In genomic region chr9:37529111-37529510, GRCh38 we compare ENCODE assay signal across 9 cellular contexts. TPM values are rescaled to one million over a fixed set of nuclear protein-coding genes. Genes with fewer than 3 reads are reported as not detected.
DNase-seq lines count a peak whose midpoint lies in the region; ATAC-seq and TF ChIP-seq lines count a peak whose summit lies in the region.
"Had no signal": no experiment of that assay in that cellular context is flagged by ENCODE, and none has a peak within 500 bp of the region (broad histone marks: within the 10 kb centered on the region; RNA-seq: fewer than 3 reads in every experiment).

No MANE protein-coding gene starts in this region.

- TF ChIP-seq CTCF in coronary artery (IDR thresholded peaks at IDR 0.05) = no peak

- no peaks in the 10 kb centered on the region for H3K9me3 ChIP-seq in CD4-positive, alpha-beta memory T cell (ENCODE audit: control insufficient read depth in 1 of 2, low read length in 2 of 2)

- H3K27ac Mint-ChIP-seq in CD4-positive, alpha-beta memory T cell = peak overlapping the region; percentile 91 to 99 (median 99)

- peak overlapping the region; percentile 75 to 92 (median 84) for H3K4me3 Mint-ChIP-seq in CD4-positive, alpha-beta memory T cell

- H3K9me3 Mint-ChIP-seq in CD4-positive, alpha-beta memory T cell = no peaks in the 10 kb centered on the region

- peaks cover 31% of the 10 kb centered on the region for H3K4me1 ChIP-seq in CD4-positive, alpha-beta memory T cell (ENCODE audit: insufficient read depth, low read length)

- no peaks in the 10 kb centered on the region for H3K36me3 ChIP-seq in CD4-positive, alpha-beta memory T cell (ENCODE audit: insufficient read depth, low read length)

- peaks cover 13 to 16% of the 10 kb centered on the region in 2 donors for H3K36me3 Mint-ChIP-seq in CD4-positive, alpha-beta memory T cell

- intact Hi-C loops in CD4-positive, alpha-beta memory T cell (cut with micrococcal nuclease) = loop anchor here (1.0 to 5.0 kb wide), 3 partner anchors 42 to 64 kb away; partner anchors contain the start of genes POLR1E, TOMM5 and ZBTB5

- H3K27me3 ChIP-seq in CD4-positive, alpha-beta memory T cell (ENCODE audit: insufficient read depth, low read length) = no peaks in the 10 kb centered on the region

- H3K4me1 Mint-ChIP-seq in CD4-positive, alpha-beta memory T cell = peaks cover 15 to 36% (median 25%) of the 10 kb centered on the region in 4 donors

- peak overlapping the region; percentile 19 to 37 for H3K4me3 ChIP-seq in CD4-positive, alpha-beta memory T cell (ENCODE audit: low read length in 2 of 2)
- no peak overlapping the region for H3K4me3 ChIP-seq in coronary artery

- no peaks in the 10 kb centered on the region for H3K27me3 Mint-ChIP-seq in CD4-positive, alpha-beta memory T cell

- peak overlapping the region; percentile 70 for H3K27ac ChIP-seq in CD4-positive, alpha-beta memory T cell (ENCODE audit: low read depth, low read length)
- H3K27ac ChIP-seq in coronary artery = no peak overlapping the region

- POLR2A ChIA-PET in CD4-positive, alpha-beta memory T cell (lab: Charles Lee; ENCODE audit: partially characterized antibody) = interaction anchor here (0.6 to 2.1 kb wide), 4 partner anchors 9 to 64 kb away, joined by 4 to 15 read pairs (median 6); partner anchors contain the start of genes POLR1E, TOMM5 and ZBTB5

- CTCF ChIA-PET in CD4-positive, alpha-beta memory T cell (lab: Charles Lee; ENCODE audit: partially characterized antibody) = interaction anchor here (1.3 kb wide), 1 partner anchor 65 kb away, joined by 3 read pairs; no protein-coding TSS in a partner anchor

- DNase-seq in CD4-positive, alpha-beta memory T cell = peak; percentile 82 to 90 (median 87)
- DNase-seq in activated CD4-positive, alpha-beta T cell treated with anti-CD3 and anti-CD28 coated beads for 1 hour = peak; percentile 59
- DNase-seq in dermis blood vessel endothelial cell (peak; percentile 46), medulla oblongata (ENCODE audit: extremely low spot score) (no peak), coronary artery (ENCODE audit: low spot score) (no peak), hepatic stellate cell (ENCODE audit: low spot score) (no peak)
- peak; percentile 20 to 71 (median 54) for DNase-seq in stimulated activated CD4-positive, alpha-beta T cell treated with anti-CD3 and anti-CD28 coated beads, TNF-alpha, amount 100 ng/mL, for 4 hours (ENCODE audit: low read depth in 3 of 3)

- ATAC-seq in HG02798 (IDR thresholded peaks at IDR 0.05; ENCODE audit: poor library complexity, unreplicated experiment) = peak; percentile 69
- ATAC-seq: Panc1 had no signal

RNA-seq across cellular contexts. Expression of gene POLR1E, which starts 43.4 kb away (rescaled TPM):
- 10 to 100 TPM; 36.2 to 38.2 TPM for total RNA-seq in CD4-positive, alpha-beta memory T cell
- polyA plus RNA-seq in CD4-positive, alpha-beta memory T cell = 10 to 100 TPM; 12.2 to 22.8 TPM
- 11.9 and 16.4 TPM in 2 replicates for total RNA-seq in dermis blood vessel endothelial cell

RNA-seq across cellular contexts. Expression of gene FBXO10, which starts 47.1 kb away (rescaled TPM):
- 1 to 10 TPM; 5.5 to 6.1 TPM for total RNA-seq in CD4-positive, alpha-beta memory T cell
- polyA plus RNA-seq in CD4-positive, alpha-beta memory T cell = 1 to 10 TPM; 3.2 to 4.9 TPM
- 12.8 and 17.0 TPM in 2 replicates for total RNA-seq in dermis blood vessel endothelial cell

Comparison
In these comparisons a context has a peak if more than half of its experiments do, and no peak if none do; other contexts are left out.
1. DNase-seq: peak in CD4-positive, alpha-beta memory T cell (5 of 5), activated CD4-positive, alpha-beta T cell treated with anti-CD3 and anti-CD28 coated beads for 1 hour (single experiment), dermis blood vessel endothelial cell (single experiment) and stimulated activated CD4-positive, alpha-beta T cell treated with anti-CD3 and anti-CD28 coated beads, TNF-alpha, amount 100 ng/mL, for 4 hours (3 of 3); none in medulla oblongata (single experiment), coronary artery (single experiment) and hepatic stellate cell (single experiment).